Comparison of ENCODE assay signal across 22 cellular contexts in genomic region chr7:138814806-138815332, GRCh38. TPM values are rescaled to one million over a fixed set of nuclear protein-coding genes. Genes with fewer than 3 reads are reported as not detected.
"Had no signal": no experiment of that assay in that cellular context is flagged by ENCODE, and none has a peak within 500 bp of the region (broad histone marks: within the 10 kb centered on the region; RNA-seq: fewer than 3 reads in every experiment).

No MANE protein-coding gene starts in this region.

- DNase-seq: activated CD4-positive, alpha-beta memory T cell treated with anti-CD3 and anti-CD28 coated beads, Interleukin-2, amount 10 ng/mL, durations not matched to agents 7 days and 5 days; activated CD4-positive, alpha-beta T cell treated with anti-CD3 and anti-CD28 coated beads for 1 hour; activated CD8-positive, alpha-beta memory T cell treated with anti-CD3 and anti-CD28 coated beads, Interleukin-2, amount 50 U/mL, for 48 hours; amniotic stem cell; body of pancreas; dermis blood vessel endothelial cell; esophagus squamous epithelium; foreskin fibroblast; heart left ventricle; left ventricle myocardium inferior; mesenchymal stem cell; nephron progenitor cell; psoas muscle; sigmoid colon; stimulated activated CD4-positive, alpha-beta T cell treated with anti-CD3 and anti-CD28 coated beads, Interleukin-2, amount 100 ng/mL, for 48 hours; stimulated activated naive CD8-positive, alpha-beta T cell treated with anti-CD3 and anti-CD28 coated beads, Interleukin-15, amount 100 ng/mL, for 72 hours had no signal

- H3K36me3 Mint-ChIP-seq: activated naive CD4-positive, alpha-beta T cell treated with anti-CD3 and anti-CD28 coated beads, Interleukin-2, amount 50 U/mL, for 24 hours had no signal

- H3K4me1 ChIP-seq: body of pancreas, esophagus squamous epithelium, heart left ventricle, left ventricle myocardium inferior, psoas muscle, sigmoid colon had no signal

- H3K9me3 Mint-ChIP-seq: activated naive CD4-positive, alpha-beta T cell treated with anti-CD3 and anti-CD28 coated beads, Interleukin-2, amount 50 U/mL, for 24 hours; activated T-helper 17 cell treated with anti-CD3 and anti-CD28 coated beads, Interleukin-2, amount 50 U/mL, for 72 hours; central memory CD8-positive, alpha-beta T cell; nephron progenitor cell; stimulated activated naive CD8-positive, alpha-beta T cell treated with anti-CD3 and anti-CD28 coated beads, Interleukin-15, amount 100 ng/mL, for 72 hours had no signal

- ATAC-seq: activated T-helper 17 cell treated with anti-CD3 and anti-CD28 coated beads, Interleukin-2, amount 50 U/mL, for 72 hours; body of pancreas; heart left ventricle; psoas muscle; stimulated activated naive CD8-positive, alpha-beta T cell treated with anti-CD3 and anti-CD28 coated beads, Interleukin-15, amount 100 ng/mL, for 72 hours had no signal

- H3K4me3 Mint-ChIP-seq: activated CD4-positive, alpha-beta memory T cell treated with anti-CD3 and anti-CD28 coated beads, Interleukin-2, amount 10 ng/mL, durations not matched to agents 7 days and 5 days; activated naive CD4-positive, alpha-beta T cell treated with anti-CD3 and anti-CD28 coated beads, Interleukin-2, amount 50 U/mL, for 24 hours; activated T-helper 17 cell treated with anti-CD3 and anti-CD28 coated beads, Interleukin-2, amount 50 U/mL, for 72 hours; central memory CD8-positive, alpha-beta T cell; nephron progenitor cell; stimulated activated naive CD8-positive, alpha-beta T cell treated with anti-CD3 and anti-CD28 coated beads, Interleukin-15, amount 100 ng/mL, for 72 hours had no signal

- H3K4me1 Mint-ChIP-seq: activated naive CD4-positive, alpha-beta T cell treated with anti-CD3 and anti-CD28 coated beads, Interleukin-2, amount 50 U/mL, for 24 hours; central memory CD8-positive, alpha-beta T cell; nephron progenitor cell had no signal

- H3K4me3 ChIP-seq: body of pancreas, esophagus squamous epithelium, heart left ventricle, left ventricle myocardium inferior, psoas muscle, sigmoid colon had no signal

- H3K27ac Mint-ChIP-seq: activated naive CD4-positive, alpha-beta T cell treated with anti-CD3 and anti-CD28 coated beads, Interleukin-2, amount 50 U/mL, for 24 hours; activated T-helper 17 cell treated with anti-CD3 and anti-CD28 coated beads, Interleukin-2, amount 50 U/mL, for 72 hours; nephron progenitor cell had no signal

- FAIRE-seq: islet of Langerhans, urothelium cell line had no signal

- H3K27ac ChIP-seq: body of pancreas, esophagus squamous epithelium, heart left ventricle, left ventricle myocardium inferior, psoas muscle, sigmoid colon had no signal

- H3K36me3 ChIP-seq: esophagus squamous epithelium, heart left ventricle, left ventricle myocardium inferior, sigmoid colon had no signal

- H3K9me3 ChIP-seq: body of pancreas, esophagus squamous epithelium, heart left ventricle, left ventricle myocardium inferior, psoas muscle had no signal

- H3K27me3 ChIP-seq: body of pancreas, esophagus squamous epithelium, heart left ventricle, sigmoid colon had no signal

- H3K27me3 Mint-ChIP-seq: activated CD4-positive, alpha-beta memory T cell treated with anti-CD3 and anti-CD28 coated beads, Interleukin-2, amount 10 ng/mL, durations not matched to agents 7 days and 5 days; activated naive CD4-positive, alpha-beta T cell treated with anti-CD3 and anti-CD28 coated beads, Interleukin-2, amount 50 U/mL, for 24 hours; activated T-helper 17 cell treated with anti-CD3 and anti-CD28 coated beads, Interleukin-2, amount 50 U/mL, for 72 hours; central memory CD8-positive, alpha-beta T cell; stimulated activated naive CD8-positive, alpha-beta T cell treated with anti-CD3 and anti-CD28 coated beads, Interleukin-15, amount 100 ng/mL, for 72 hours had no signal

RNA-seq across cellular contexts. Expression of gene ATP6V0A4, which starts 16.9 kb away (rescaled TPM):
- total RNA-seq: body of pancreas, dermis blood vessel endothelial cell, heart left ventricle, left ventricle myocardium inferior, omental fat pad, sigmoid colon had no signal
- polyA plus RNA-seq: heart left ventricle, psoas muscle, sigmoid colon had no signal

RNA-seq across cellular contexts. Expression of gene TMEM213, which starts 17.1 kb away (rescaled TPM):
- total RNA-seq: body of pancreas, dermis blood vessel endothelial cell, heart left ventricle, left ventricle myocardium inferior, omental fat pad, psoas muscle, sigmoid colon had no signal
- polyA plus RNA-seq: heart left ventricle, psoas muscle had no signal
